Comparison of ENCODE assay signal across 9 cellular contexts in the genomic region with DNA sequence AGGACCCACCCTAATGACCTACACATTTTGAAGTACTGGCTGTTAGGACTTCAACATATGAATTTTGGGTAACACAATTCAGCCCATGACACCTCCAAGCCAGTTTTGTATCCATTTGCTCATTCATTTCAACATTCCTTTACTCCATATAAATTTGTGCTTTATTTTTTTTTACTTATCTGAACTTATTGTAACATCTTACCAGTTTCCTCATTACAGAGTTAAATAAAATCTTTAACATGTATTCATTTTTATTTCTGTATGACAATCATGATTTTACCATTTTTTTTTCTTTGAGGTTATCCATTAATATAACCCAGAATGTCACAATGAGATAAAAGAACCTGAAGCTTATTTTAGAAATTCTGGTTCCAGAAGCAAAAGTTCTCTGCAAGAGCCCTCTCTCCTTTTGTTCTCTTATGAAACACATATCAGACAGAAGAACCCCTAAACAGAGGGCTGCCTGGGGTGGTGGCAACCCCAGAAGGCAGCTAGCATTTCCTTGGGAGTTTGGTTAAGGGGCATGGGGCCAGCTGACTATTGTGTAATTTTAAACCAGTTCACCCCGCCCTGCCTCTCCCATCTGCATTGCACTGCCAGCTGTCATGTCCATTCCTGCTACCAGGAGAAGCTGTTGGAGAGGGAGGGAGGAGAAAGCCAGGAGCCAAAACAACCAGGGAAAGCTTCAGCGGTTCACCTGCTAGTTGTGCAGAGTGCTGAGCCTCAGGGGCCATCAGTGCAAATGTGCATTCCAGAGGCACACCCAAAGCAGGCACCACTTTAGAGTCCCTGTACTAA. TPM values are rescaled to one million over a fixed set of nuclear protein-coding genes. Genes with fewer than 3 reads are reported as not detected.
DNase-seq lines count a peak whose midpoint lies in the region; ATAC-seq, FAIRE-seq and TF ChIP-seq lines count a peak whose summit lies in the region.
"Had no signal": no experiment of that assay in that cellular context is flagged by ENCODE, and none has a peak within 500 bp of the region (broad histone marks: within the 10 kb centered on the region; RNA-seq: fewer than 3 reads in every experiment).

No MANE protein-coding gene starts in this region.

- peaks cover 38% of the 10 kb centered on the region for H3K27me3 Mint-ChIP-seq in HFFc6 (ENCODE audit: insufficient read depth)
- H3K27me3 Mint-ChIP-seq in activated T-cell treated with anti-CD3 and anti-CD28 coated beads, Interleukin-2, amount 50 U/mL, for 4 hours (ENCODE audit: low read depth), result peaks cover 4% of the 10 kb centered on the region

- 62 to 67% methylated on average over 2 of the region's 2 CpGs for WGBS in testis, 2 donors

- no peaks in the 10 kb centered on the region for H3K9me3 Mint-ChIP-seq in HFFc6
- no peaks in the 10 kb centered on the region for H3K9me3 Mint-ChIP-seq in activated T-cell treated with anti-CD3 and anti-CD28 coated beads, Interleukin-2, amount 50 U/mL, for 4 hours
- H3K9me3 Mint-ChIP-seq: neural crest cell had no signal

- H3K27ac Mint-ChIP-seq in HFFc6, result no peak overlapping the region

- peak; percentile 55 for FAIRE-seq in bronchial epithelial cell (lab: Jason Lieb, UNC)

- H3K36me3 ChIP-seq in bronchial epithelial cell (ENCODE audit: control insufficient read depth, insufficient read depth, low read length) (no peaks in the 10 kb centered on the region), lower lobe of right lung (no peaks in the 10 kb centered on the region), testis (ENCODE audit: low read depth, missing control alignments) (no peaks in the 10 kb centered on the region)

- H3K27me3 ChIP-seq in bronchial epithelial cell (ENCODE audit: control insufficient read depth, insufficient read depth, low read length), result no peaks in the 10 kb centered on the region
- H3K27me3 ChIP-seq in lower lobe of right lung (ENCODE audit: low read depth), result no peaks in the 10 kb centered on the region
- no peaks in the 10 kb centered on the region for H3K27me3 ChIP-seq in testis

- intact Hi-C loops in lower lobe of right lung (cut with DNase I) (no loop called here), testis (cut with DNase I; ENCODE audit: low total_unique reads) (no loop called here)

- H3K9me3 ChIP-seq in lower lobe of right lung (no peaks in the 10 kb centered on the region), testis (no peaks in the 10 kb centered on the region)

- no peak for TF ChIP-seq POLR2A in testis (IDR thresholded peaks at IDR 0.05)

- ATAC-seq in lower lobe of right lung (peak; percentile 74 to 81), HG02588 (IDR thresholded peaks at IDR 0.05; ENCODE audit: unreplicated experiment) (no peak)
- no peak for ATAC-seq in activated T-cell treated with anti-CD3 and anti-CD28 coated beads, Interleukin-2, amount 50 U/mL, for 4 hours

- no peak overlapping the region for H3K4me3 Mint-ChIP-seq in HFFc6
- H3K4me3 Mint-ChIP-seq in activated T-cell treated with anti-CD3 and anti-CD28 coated beads, Interleukin-2, amount 50 U/mL, for 4 hours, result no peak overlapping the region
- H3K4me3 Mint-ChIP-seq: neural crest cell had no signal

- H3K4me1 ChIP-seq in lower lobe of right lung, result peaks cover 9% of the 10 kb centered on the region
- H3K4me1 ChIP-seq in testis, result no peaks in the 10 kb centered on the region

- TF ChIP-seq CTCF in bronchial epithelial cell (IDR thresholded peaks at IDR 0.05; ENCODE audit: insufficient read depth, low read length, severe bottlenecking) (no peak), lower lobe of right lung (IDR thresholded peaks at IDR 0.05) (no peak), HFFc6 (IDR thresholded peaks at IDR 0.05) (no peak), testis (IDR thresholded peaks at IDR 0.05) (no peak)

- H3K27ac ChIP-seq in lower lobe of right lung (no peak overlapping the region), testis (no peak overlapping the region)

- no peaks in the 10 kb centered on the region for H3K36me3 Mint-ChIP-seq in HFFc6 (ENCODE audit: low read depth)
- no peaks in the 10 kb centered on the region for H3K36me3 Mint-ChIP-seq in activated T-cell treated with anti-CD3 and anti-CD28 coated beads, Interleukin-2, amount 50 U/mL, for 4 hours (ENCODE audit: insufficient read depth)

- H3K4me3 ChIP-seq in bronchial epithelial cell (ENCODE audit: low read depth, low read length) (no peak overlapping the region), lower lobe of right lung (no peak overlapping the region), testis (no peak overlapping the region)

- no peaks in the 10 kb centered on the region for H3K4me1 Mint-ChIP-seq in HFFc6 (ENCODE audit: low read depth)
- H3K4me1 Mint-ChIP-seq in activated T-cell treated with anti-CD3 and anti-CD28 coated beads, Interleukin-2, amount 50 U/mL, for 4 hours (ENCODE audit: low read depth), result no peaks in the 10 kb centered on the region
- H3K4me1 Mint-ChIP-seq: neural crest cell had no signal

- peak; percentile 35 for DNase-seq in EH (ENCODE audit: low read depth)
- DNase-seq in NCI-H2029 (lab: John Stamatoyannopoulos, UW), result peak; percentile 54
- peak; percentile 88 for DNase-seq in bronchial epithelial cell (ENCODE audit: low read depth)
- peak; percentile 60 for DNase-seq in lower lobe of right lung
- no peak for DNase-seq in HFFc6
- no peak for DNase-seq in activated T-cell treated with anti-CD3 and anti-CD28 coated beads, Interleukin-2, amount 50 U/mL, for 4 hours
- DNase-seq in testis, result no peak

RNA-seq across cellular contexts. Expression of a gene that starts 47.8 kb away (rescaled TPM):
- 79.4 and 89.5 TPM in 2 replicates for total RNA-seq in bronchial epithelial cell
- 143 TPM for total RNA-seq in lower lobe of right lung
- 100 to 1,000 TPM; 219 to 273 (median 247) TPM for total RNA-seq in HFFc6 (2021; fragmentation: NEBNext Ultra II Directional; extraction: Animal tissue kit (Norgen Biotek cat#: 25700))
- 100 to 1,000 TPM; 219 to 266 (median 227) TPM for total RNA-seq in activated T-cell treated with anti-CD3 and anti-CD28 coated beads, Interleukin-2, amount 50 U/mL, for 4 hours
- total RNA-seq in testis, result 10 to 100 TPM; 47.1 to 79.5 TPM
- 147 TPM for polyA plus RNA-seq in testis (ENCODE audit: insufficient read depth, low read depth, low replicate concordance)

Comparison
In these comparisons a context has a peak if more than half of its experiments do, and no peak if none do; other contexts are left out.
1. DNase-seq: peak in EH (single experiment), NCI-H2029 (single experiment), bronchial epithelial cell (single experiment) and lower lobe of right lung (single experiment); none in HFFc6 (single experiment), activated T-cell treated with anti-CD3 and anti-CD28 coated beads, Interleukin-2, amount 50 U/mL, for 4 hours (single experiment) and testis (single experiment).
2. ATAC-seq: peak in lower lobe of right lung (2 of 2); none in activated T-cell treated with anti-CD3 and anti-CD28 coated beads, Interleukin-2, amount 50 U/mL, for 4 hours (0 of 2) and HG02588 (single experiment).